Comparison of ENCODE assay signal across 13 cellular contexts in genomic region chr7:108203433-108204002, GRCh38.
DNase-seq lines count a peak whose midpoint lies in the region; ATAC-seq and TF ChIP-seq lines count a peak whose summit lies in the region.
"Had no signal": no experiment of that assay in that cellular context is flagged by ENCODE, and none has a peak within 500 bp of the region (broad histone marks: within the 10 kb centered on the region; RNA-seq: fewer than 3 reads in every experiment).

No MANE protein-coding gene starts in this region.

- intact Hi-C loops in uterus (cut with DNase I; ENCODE audit: low total_unique reads) = no loop called here

- no peaks in the 10 kb centered on the region for H3K9me3 ChIP-seq in BLaER1 treated with 17β-estradiol and CSF1 and Interleukin-3, amounts not matched to agents 10 nM and 100 nM (replicated peaks in 1 of 11)
- no peaks in the 10 kb centered on the region for H3K9me3 ChIP-seq in uterus

- ATAC-seq in GM19043 (IDR thresholded peaks at IDR 0.05; ENCODE audit: low read depth, unreplicated experiment) (peak; percentile 73), HG03064 (IDR thresholded peaks at IDR 0.05; ENCODE audit: low read depth, unreplicated experiment) (peak; percentile 68)

- no peak overlapping the region for H3K27ac ChIP-seq in BLaER1 treated with 17β-estradiol and CSF1 and Interleukin-3, amounts not matched to agents 10 nM and 100 nM
- H3K27ac ChIP-seq in substantia nigra (ENCODE audit: low read depth, low read length, poor library complexity, severe bottlenecking) = no peak overlapping the region
- no peak overlapping the region for H3K27ac ChIP-seq in uterus

- TF ChIP-seq CTCF in uterus (IDR thresholded peaks at IDR 0.05) = no peak

- H3K36me3 ChIP-seq in BLaER1 treated with 17β-estradiol and CSF1 and Interleukin-3, amounts not matched to agents 10 nM and 100 nM = no peaks in the 10 kb centered on the region
- no peaks in the 10 kb centered on the region for H3K36me3 ChIP-seq in uterus

- no peak overlapping the region; a peak in 1 of 22 replicates for H3K9ac ChIP-seq in BLaER1 treated with 17β-estradiol and CSF1 and Interleukin-3, amounts not matched to agents 10 nM and 100 nM

- no peak overlapping the region for H3K4me3 ChIP-seq in BLaER1 treated with 17β-estradiol and CSF1 and Interleukin-3, amounts not matched to agents 10 nM and 100 nM
- H3K4me3 ChIP-seq in uterus = no peak overlapping the region
- H3K4me3 ChIP-seq: lung had no signal

- peak overlapping the region; percentile 35 to 71 (median 57) for H3K4me2 ChIP-seq in BLaER1 treated with 17β-estradiol and CSF1 and Interleukin-3, amounts not matched to agents 10 nM and 100 nM

- no peak for TF ChIP-seq POLR2A in uterus (IDR thresholded peaks at IDR 0.05)

- no peaks in the 10 kb centered on the region for H4K20me1 ChIP-seq in BLaER1 treated with 17β-estradiol and CSF1 and Interleukin-3, amounts not matched to agents 10 nM and 100 nM

- H3K27me3 ChIP-seq in BLaER1 treated with 17β-estradiol and CSF1 and Interleukin-3, amounts not matched to agents 10 nM and 100 nM = no peaks in the 10 kb centered on the region
- H3K27me3 ChIP-seq in uterus = no peaks in the 10 kb centered on the region

- H3K4me1 ChIP-seq in BLaER1 treated with 17β-estradiol and CSF1 and Interleukin-3, amounts not matched to agents 10 nM and 100 nM = peaks cover 20 to 39% (median 26%) of the 10 kb centered on the region in 10 experiments
- H3K4me1 ChIP-seq in uterus = no peaks in the 10 kb centered on the region

- DNase-seq in NCI-H2029 treated with DMSO at 0.1 percent for 48 hours (lab: John Stamatoyannopoulos, UW) = peak; percentile 11
- no peak for DNase-seq in HuH-7.5 (ENCODE audit: low spot score)
- no peak for DNase-seq in glomerular visceral epithelial cell (ENCODE audit: extremely low spot score)
- no peak for DNase-seq in substantia nigra (lab: John Stamatoyannopoulos, UW)
- no peak for DNase-seq in uterus
- DNase-seq: AML-193, foreskin fibroblast, NCI-H526 treated with DMSO at 0.1 percent for 48 hours, T-helper 9 cell had no signal
